27 cellular contexts compared by ENCODE assay signal in genomic region chr14:51545396-51545795, GRCh38.
A peak's percentile ranks its signal among the peaks of the same experiment; 100 is the strongest.
DNase-seq lines count a peak whose midpoint lies in the region; ATAC-seq, FAIRE-seq and TF ChIP-seq lines count a peak whose summit lies in the region.
"Had no signal": no experiment of that assay in that cellular context is flagged by ENCODE, and none has a peak within 500 bp of the region (broad histone marks: within the 10 kb centered on the region; RNA-seq: fewer than 3 reads in every experiment).

No MANE protein-coding gene starts in this region.

- no peaks in the 10 kb centered on the region for H3K36me3 Mint-ChIP-seq in activated CD4-positive, alpha-beta T cell treated with anti-CD3 and anti-CD28 coated beads, Interleukin-2, amount 10 ng/mL, durations not matched to agents 24 days and 14 days (ENCODE audit: low read depth)
- H3K36me3 Mint-ChIP-seq: CD8-positive, alpha-beta T cell; IgD-negative memory B cell; immature natural killer cell had no signal

- H2AFZ ChIP-seq in PC-3 (ENCODE audit: low read length) = peak overlapping the region; percentile 37
- H2AFZ ChIP-seq in smooth muscle cell (ENCODE audit: low read depth) = peak overlapping the region; percentile 6
- H2AFZ ChIP-seq: parathyroid adenoma had no signal

- ATAC-seq in PC-3 (no peak), foreskin keratinocyte (no peak)
- ATAC-seq: CD8-positive, alpha-beta T cell; gastroesophageal sphincter; left lobe of liver; naive thymus-derived CD8-positive, alpha-beta T cell had no signal

- peak; percentile 68 for FAIRE-seq in GM19239 (lab: Jason Lieb, UNC)
- FAIRE-seq: H54, TTC549 had no signal

- H3K4me1 Mint-ChIP-seq in activated CD4-positive, alpha-beta T cell treated with anti-CD3 and anti-CD28 coated beads, Interleukin-2, amount 10 ng/mL, durations not matched to agents 24 days and 14 days = no peaks in the 10 kb centered on the region
- H3K4me1 Mint-ChIP-seq: immature natural killer cell had no signal

- H3K27me3 Mint-ChIP-seq in activated CD4-positive, alpha-beta T cell treated with anti-CD3 and anti-CD28 coated beads, Interleukin-2, amount 10 ng/mL, durations not matched to agents 24 days and 14 days = peaks cover 16% of the 10 kb centered on the region

- intact Hi-C loops in PC-3 (cut with micrococcal nuclease) = loop anchor here (5.0 kb wide), 1 partner anchor 88 kb away; no protein-coding TSS in a partner anchor
- intact Hi-C loops in activated CD4-positive, alpha-beta T cell treated with anti-CD3 and anti-CD28 coated beads, Interleukin-2, amount 10 ng/mL, durations not matched to agents 24 days and 14 days (cut with micrococcal nuclease) = no loop called here

- H3K9me3 Mint-ChIP-seq in activated CD4-positive, alpha-beta T cell treated with anti-CD3 and anti-CD28 coated beads, Interleukin-2, amount 10 ng/mL, durations not matched to agents 24 days and 14 days = no peaks in the 10 kb centered on the region
- H3K9me3 Mint-ChIP-seq: CD8-positive, alpha-beta T cell; naive thymus-derived CD8-positive, alpha-beta T cell had no signal

- no TSS peak for BruUV-seq in PC-3 (replicated peaks; lab: Mats Ljungman, UMichigan)

- no peak overlapping the region for H3K27ac Mint-ChIP-seq in activated CD4-positive, alpha-beta T cell treated with anti-CD3 and anti-CD28 coated beads, Interleukin-2, amount 10 ng/mL, durations not matched to agents 24 days and 14 days
- H3K27ac Mint-ChIP-seq: CD8-positive, alpha-beta T cell; IgD-negative memory B cell; immature natural killer cell; naive thymus-derived CD8-positive, alpha-beta T cell had no signal

- H3K79me2 ChIP-seq in PC-3 (ENCODE audit: low read length) = no peaks in the 10 kb centered on the region
- no peaks in the 10 kb centered on the region for H3K79me2 ChIP-seq in smooth muscle cell (ENCODE audit: low read depth)
- H3K79me2 ChIP-seq: parathyroid adenoma had no signal

- no peak overlapping the region for H3K4me3 Mint-ChIP-seq in activated CD4-positive, alpha-beta T cell treated with anti-CD3 and anti-CD28 coated beads, Interleukin-2, amount 10 ng/mL, durations not matched to agents 24 days and 14 days
- H3K4me3 Mint-ChIP-seq: CD8-positive, alpha-beta T cell; IgD-negative memory B cell; immature natural killer cell; naive thymus-derived CD8-positive, alpha-beta T cell had no signal

- no peak for DNase-seq in GM19239 (ENCODE audit: insufficient read length, low spot score)
- peak; percentile 52 for DNase-seq in PC-3
- no peak for DNase-seq in foreskin keratinocyte
- DNase-seq in smooth muscle cell (lab: John Stamatoyannopoulos, UW; ENCODE audit: unreplicated experiment) = no peak
- DNase-seq in NCI-H187 treated with DMSO at 0.1 percent for 48 hours (lab: John Stamatoyannopoulos, UW) = no peak
- no peak for DNase-seq in suprapubic skin (ENCODE audit: low spot score in 2 of 2)
- no peak for DNase-seq in activated CD4-positive, alpha-beta T cell treated with anti-CD3 and anti-CD28 coated beads, Interleukin-2, amount 10 ng/mL, durations not matched to agents 24 days and 14 days
- DNase-seq in activated gamma-delta T cell (lab: John Stamatoyannopoulos, UW) = no peak
- DNase-seq: CD8-positive, alpha-beta T cell; cortex of kidney; DMS153; esophagus squamous epithelium; GF-D8; hippocampal formation; immature natural killer cell; naive thymus-derived CD8-positive, alpha-beta T cell; NCI-H2081 treated with DMSO at 0.1 percent for 48 hours; SJCRH30; stomach had no signal

- CTCF ChIA-PET in PC-3 (lab: Charles Lee) = interaction anchor here (0.6 kb wide), 1 partner anchor 223 kb away, joined by 4 read pairs; no protein-coding TSS in a partner anchor

- H3K36me3 ChIP-seq in PC-3 (ENCODE audit: low read depth, low read length) (no peaks in the 10 kb centered on the region), smooth muscle cell (ENCODE audit: low read depth) (no peaks in the 10 kb centered on the region), suprapubic skin (no peaks in the 10 kb centered on the region)
- H3K36me3 ChIP-seq: esophagus squamous epithelium, gastroesophageal sphincter, right atrium auricular region, SJCRH30, stomach, tibial nerve had no signal

- POLR2A ChIA-PET in PC-3 (lab: Charles Lee; ENCODE audit: unreplicated experiment) = interaction anchor here (0.6 kb wide), 1 partner anchor 106 kb away, joined by 11 read pairs; the partner anchor contains the start of gene FRMD6

- TF ChIP-seq POLR2A in suprapubic skin (IDR thresholded peaks at IDR 0.05) = no peak

- no peaks in the 10 kb centered on the region for H4K20me1 ChIP-seq in PC-3 (ENCODE audit: low read length)
- H4K20me1 ChIP-seq in smooth muscle cell (ENCODE audit: low read depth) = no peaks in the 10 kb centered on the region

- H3F3A ChIP-seq in PC-3 (ENCODE audit: low read length, unreplicated experiment) (peaks cover 14% of the 10 kb centered on the region), smooth muscle cell (ENCODE audit: low read depth) (peaks cover 16% of the 10 kb centered on the region)

- H3K9me2 ChIP-seq in PC-3 (replicated peaks; ENCODE audit: low read length) = no peaks in the 10 kb centered on the region

- H3K4me1 ChIP-seq in PC-3 (ENCODE audit: insufficient read depth, low read length) (peaks cover 63% of the 10 kb centered on the region), foreskin keratinocyte (peaks cover 68% of the 10 kb centered on the region), smooth muscle cell (ENCODE audit: low read depth) (peaks cover 38% of the 10 kb centered on the region), suprapubic skin (peaks cover 23% of the 10 kb centered on the region)
- H3K4me1 ChIP-seq: parathyroid adenoma had no signal

- H3K4me3 ChIP-seq in PC-3 (ENCODE audit: low read length) = no peak overlapping the region
- no peak overlapping the region for H3K4me3 ChIP-seq in smooth muscle cell
- no peak overlapping the region for H3K4me3 ChIP-seq in suprapubic skin
- H3K4me3 ChIP-seq: esophagus squamous epithelium, gastroesophageal sphincter, right atrium auricular region, SJCRH30, stomach, tibial nerve had no signal

- TF ChIP-seq EP300 in suprapubic skin (IDR thresholded peaks at IDR 0.05) = no peak

- TF ChIP-seq CTCF in PC-3 (conservative IDR thresholded peaks at IDR 0.05; ENCODE audit: low read depth, low read length) (no peak), foreskin keratinocyte (conservative IDR thresholded peaks at IDR 0.05) (no peak), smooth muscle cell (IDR thresholded peaks at IDR 0.05; ENCODE audit: borderline replicate concordance, insufficient read depth, poor library complexity, severe bottlenecking) (no peak), suprapubic skin (IDR thresholded peaks at IDR 0.05) (no peak)

- WGBS in smooth muscle cell (ENCODE audit: low lambda C conversion rate) = 38% methylated on average over 3 of the region's 3 CpGs
- WGBS in suprapubic skin = 72% methylated on average over 3 of the region's 3 CpGs

- H3K9me3 ChIP-seq in PC-3 (ENCODE audit: low read length) (no peaks in the 10 kb centered on the region), smooth muscle cell (replicated peaks; ENCODE audit: low read depth) (no peaks in the 10 kb centered on the region), suprapubic skin (no peaks in the 10 kb centered on the region)
- H3K9me3 ChIP-seq: esophagus squamous epithelium, gastroesophageal sphincter, right atrium auricular region, SJCRH30, stomach, tibial nerve had no signal

- H3K27ac ChIP-seq in PC-3 (ENCODE audit: low read length) (peak overlapping the region; percentile 91), foreskin keratinocyte (peak overlapping the region; percentile 74), smooth muscle cell (ENCODE audit: low read depth) (peak overlapping the region; percentile 99), suprapubic skin (no peak overlapping the region)
- H3K27ac ChIP-seq: parathyroid adenoma, right atrium auricular region, SJCRH30, stomach, tibial nerve had no signal

- H3K27me3 ChIP-seq in PC-3 (ENCODE audit: low read length) (no peaks in the 10 kb centered on the region), foreskin keratinocyte (no peaks in the 10 kb centered on the region), smooth muscle cell (ENCODE audit: low read depth) (no peaks in the 10 kb centered on the region), suprapubic skin (no peaks in the 10 kb centered on the region)
- H3K27me3 ChIP-seq: esophagus squamous epithelium, gastroesophageal sphincter, right atrium auricular region, SJCRH30, stomach, tibial nerve had no signal

- H3K4me2 ChIP-seq in PC-3 (ENCODE audit: low read length) = peak overlapping the region; percentile 40
- peak overlapping the region; percentile 41 for H3K4me2 ChIP-seq in smooth muscle cell

- peak overlapping the region; percentile 66 for H3K9ac ChIP-seq in PC-3 (ENCODE audit: low read length)
- peak overlapping the region; percentile 81 for H3K9ac ChIP-seq in smooth muscle cell (ENCODE audit: low read depth)
- H3K9ac ChIP-seq: parathyroid adenoma had no signal
